1 cellular context compared by ENCODE assay signal in the genomic region with DNA sequence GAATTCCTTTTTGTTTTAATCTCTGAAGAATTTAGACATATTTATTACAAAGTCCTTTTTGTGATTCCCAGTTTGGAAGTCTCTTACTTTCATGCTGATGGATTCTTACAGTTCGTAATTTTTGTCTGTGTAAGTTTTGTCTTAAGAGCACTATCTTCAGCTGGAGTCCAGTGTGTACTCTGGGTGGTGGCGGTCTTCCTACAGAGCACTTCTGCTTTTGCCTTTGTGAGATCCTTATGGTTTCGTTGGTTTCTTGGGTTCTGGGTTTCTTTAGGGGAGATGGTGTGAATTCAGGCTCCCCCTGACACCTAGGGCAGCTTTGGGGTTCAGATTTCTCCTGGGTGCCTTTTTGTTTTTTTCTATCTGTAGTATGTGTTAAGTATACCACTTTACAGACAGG.
TF ChIP-seq lines count a peak whose summit lies in the region.

No MANE protein-coding gene starts in this region.

TF ChIP-seq in GM23338, 12 proteins besides CTCF, POLR2A, EP300 and RAD21 (continued from another document):
- TF ChIP-seq ZNF462 (CRISPR knock-in tag; IDR thresholded peaks at IDR 0.05): no peak
- TF ChIP-seq JUNB (IDR thresholded peaks at IDR 0.05; ENCODE audit: unreplicated experiment): no peak
